ENCODE assay signal across 30 cellular contexts in genomic region chr17:75742337-75742736, GRCh38.
"Had no signal": no experiment of that assay in that cellular context is flagged by ENCODE, and none has a peak within 500 bp of the region (broad histone marks: within the 10 kb centered on the region; RNA-seq: fewer than 3 reads in every experiment).

No MANE protein-coding gene starts in this region.

- H3K27ac ChIP-seq: brain microvascular endothelial cell, WERI-Rb-1 had no signal

- H3K36me3 Mint-ChIP-seq: activated naive CD8-positive, alpha-beta T cell had no signal

- H3K9me3 Mint-ChIP-seq: activated CD4-positive, alpha-beta T cell treated with anti-CD3 and anti-CD28 coated beads, Interleukin-2, amount 10 ng/mL, durations not matched to agents 7 days and 5 days; activated naive CD8-positive, alpha-beta T cell treated with anti-CD3 and anti-CD28 coated beads, Interleukin-2, amount 50 U/mL, for 24 hours; activated T-cell treated with anti-CD3 and anti-CD28 coated beads, Interleukin-2, amount 50 U/mL, for 24 hours; activated T-helper 2 cell treated with anti-CD3 and anti-CD28 coated beads, Interferon-gamma antibody, Interleukin-2, Interleukin-4, amounts not matched to agents 10 μg/mL and 5 μg/mL and 100 μg/mL, durations not matched to agents 14 hours and 24 hours and 36 hours had no signal

- DNase-seq: activated CD4-positive, alpha-beta T cell treated with anti-CD3 and anti-CD28 coated beads for 36 hours; activated CD4-positive, alpha-beta T cell treated with anti-CD3 and anti-CD28 coated beads, Interleukin-2, amount 10 ng/mL, durations not matched to agents 7 days and 5 days; activated CD4-positive, alpha-beta T cell treated with anti-CD3 and anti-CD28 coated beads, Interleukin-2, amount 50 U/mL, for 48 hours; activated CD8-positive, alpha-beta T cell treated with anti-CD3 and anti-CD28 coated beads, Interleukin-2, amount 10 ng/mL, durations not matched to agents 7 days and 5 days; activated gamma-delta T cell; activated naive CD4-positive, alpha-beta T cell treated with Interleukin-2 at 50 U/mL for 16 hours; activated naive CD8-positive, alpha-beta T cell treated with anti-CD3 and anti-CD28 coated beads, Interleukin-2, amount 50 U/mL, for 24 hours; activated T-cell treated with anti-CD3 and anti-CD28 coated beads, Interleukin-2, amount 50 U/mL, for 24 hours; anterior cingulate cortex; brain microvascular endothelial cell; central memory CD4-positive, alpha-beta T cell; Karpas-422; KBM-7; NCI-H1105; NCI-H1417 treated with DMSO at 0.1 percent for 48 hours; NCI-H1930; NCI-H2081 treated with DMSO at 0.1 percent for 48 hours; NCI-H345; NCI-H524 treated with DMSO at 0.1 percent for 48 hours; SIG-M5; SW 1271; T-helper 1 cell; T1000; WERI-Rb-1 had no signal

- H3K4me3 Mint-ChIP-seq: activated CD4-positive, alpha-beta T cell treated with anti-CD3 and anti-CD28 coated beads for 36 hours; activated CD4-positive, alpha-beta T cell treated with anti-CD3 and anti-CD28 coated beads, Interleukin-2, amount 10 ng/mL, durations not matched to agents 7 days and 5 days; activated CD8-positive, alpha-beta T cell treated with anti-CD3 and anti-CD28 coated beads, Interleukin-2, amount 10 ng/mL, durations not matched to agents 7 days and 5 days; activated naive CD8-positive, alpha-beta T cell; activated naive CD8-positive, alpha-beta T cell treated with anti-CD3 and anti-CD28 coated beads, Interleukin-2, amount 50 U/mL, for 24 hours; activated T-cell treated with anti-CD3 and anti-CD28 coated beads, Interleukin-2, amount 50 U/mL, for 24 hours had no signal

- H3K27ac Mint-ChIP-seq: activated CD4-positive, alpha-beta T cell treated with anti-CD3 and anti-CD28 coated beads for 36 hours; activated CD4-positive, alpha-beta T cell treated with anti-CD3 and anti-CD28 coated beads, Interleukin-2, amount 10 ng/mL, durations not matched to agents 7 days and 5 days; activated CD8-positive, alpha-beta T cell treated with anti-CD3 and anti-CD28 coated beads, Interleukin-2, amount 10 ng/mL, durations not matched to agents 7 days and 5 days; activated naive CD8-positive, alpha-beta T cell; activated naive CD8-positive, alpha-beta T cell treated with anti-CD3 and anti-CD28 coated beads, Interleukin-2, amount 50 U/mL, for 24 hours; activated T-cell treated with anti-CD3 and anti-CD28 coated beads, Interleukin-2, amount 50 U/mL, for 24 hours; activated T-helper 2 cell treated with anti-CD3 and anti-CD28 coated beads, Interferon-gamma antibody, Interleukin-2, Interleukin-4, amounts not matched to agents 10 μg/mL and 5 μg/mL and 100 μg/mL, durations not matched to agents 14 hours and 24 hours and 36 hours had no signal

- H3K4me1 Mint-ChIP-seq: activated naive CD8-positive, alpha-beta T cell treated with anti-CD3 and anti-CD28 coated beads, Interleukin-2, amount 50 U/mL, for 24 hours had no signal

- H3K27me3 ChIP-seq: brain microvascular endothelial cell had no signal

- H3K27me3 Mint-ChIP-seq: activated CD4-positive, alpha-beta T cell treated with anti-CD3 and anti-CD28 coated beads for 36 hours; activated CD4-positive, alpha-beta T cell treated with anti-CD3 and anti-CD28 coated beads, Interleukin-2, amount 10 ng/mL, durations not matched to agents 7 days and 5 days; activated naive CD8-positive, alpha-beta T cell; activated naive CD8-positive, alpha-beta T cell treated with anti-CD3 and anti-CD28 coated beads, Interleukin-2, amount 50 U/mL, for 24 hours; activated T-cell treated with anti-CD3 and anti-CD28 coated beads, Interleukin-2, amount 50 U/mL, for 24 hours had no signal

- H3K36me3 ChIP-seq: brain microvascular endothelial cell, WERI-Rb-1 had no signal

- ATAC-seq: activated CD4-positive, alpha-beta T cell treated with anti-CD3 and anti-CD28 coated beads for 36 hours; activated CD4-positive, CD25-positive, alpha-beta regulatory T cell treated with anti-CD3 and anti-CD28 coated beads, Interleukin-2, amount 50 U/mL, for 24 hours; activated CD8-positive, alpha-beta T cell treated with anti-CD3 and anti-CD28 coated beads, Interleukin-2, amount 10 ng/mL, durations not matched to agents 7 days and 5 days; activated naive CD8-positive, alpha-beta T cell treated with anti-CD3 and anti-CD28 coated beads, Interleukin-2, amount 50 U/mL, for 24 hours; Panc1; Right ventricle myocardium inferior; SK-N-SH treated with all-trans-retinoic acid at 6 μM for 48 hours had no signal
